22 cellular contexts compared by ENCODE assay signal in genomic region chr9:98479449-98479848, GRCh38.
A peak's percentile ranks its signal among the peaks of the same experiment; 100 is the strongest.
DNase-seq lines count a peak whose midpoint lies in the region; ATAC-seq, FAIRE-seq and TF ChIP-seq lines count a peak whose summit lies in the region.
"Had no signal": no experiment of that assay in that cellular context is flagged by ENCODE, and none has a peak within 500 bp of the region (broad histone marks: within the 10 kb centered on the region; RNA-seq: fewer than 3 reads in every experiment).

No MANE protein-coding gene starts in this region.

- FAIRE-seq in A549 (lab: Jason Lieb, UNC) = no peak
- FAIRE-seq: A204.1, D721Med, GM12878, H54 had no signal

- H2AFZ ChIP-seq in neuronal stem cell (ENCODE audit: low read length) = no peak overlapping the region

- no peaks in the 10 kb centered on the region for H3K79me1 ChIP-seq in neuronal stem cell (ENCODE audit: low read depth, low read length)

- no peak for TF ChIP-seq RAD21 in A549 (conservative IDR thresholded peaks at IDR 0.05 in 1 of 2, IDR thresholded peaks at IDR 0.05 in 1 of 2)

- TF ChIP-seq POLR2A in A549 (IDR thresholded peaks at IDR 0.05; ENCODE audit: low read length) = no peak

- peaks cover 29% of the 10 kb centered on the region for H3K4me1 ChIP-seq in A549
- peaks cover 24% of the 10 kb centered on the region for H3K4me1 ChIP-seq in RWPE2 (ENCODE audit: insufficient read depth, poor library complexity, severe bottlenecking)
- H3K4me1 ChIP-seq in neuronal stem cell (ENCODE audit: control insufficient read depth in 2 of 2, insufficient read depth in 1 of 2, low read depth in 1 of 2, low read length in 2 of 2) = peaks cover 0 to 9% of the 10 kb centered on the region in 2 donors
- H3K4me1 ChIP-seq: BE2C, HAP-1 had no signal

- CTCF ChIA-PET in A549 (lab: Yijun Ruan, JAX) = interaction anchor here (0.7 to 1.2 kb wide), 4 partner anchors 9 to 343 kb away, joined by 3 read pairs; no protein-coding TSS in a partner anchor

- no peak overlapping the region for H3K14ac ChIP-seq in neuronal stem cell (ENCODE audit: low read length)

- H3K4ac ChIP-seq in neuronal stem cell (ENCODE audit: low read length) = no peak overlapping the region

- TF ChIP-seq CTCF in A549 (IDR thresholded peaks at IDR 0.05) (no peak), RWPE2 (IDR thresholded peaks at IDR 0.05; ENCODE audit: poor library complexity, severe bottlenecking) (no peak)

- POLR2A ChIA-PET in A549 (lab: Yijun Ruan, JAX) = no interaction called here

- H3K18ac ChIP-seq in neuronal stem cell (ENCODE audit: low read length) = no peak overlapping the region

- no peak; a peak in 1 of 6 replicates for ATAC-seq in A549
- no peak for ATAC-seq in RWPE2 (ENCODE audit: low read depth)
- no peak for ATAC-seq in GM18867 (IDR thresholded peaks at IDR 0.05; ENCODE audit: unreplicated experiment)
- ATAC-seq: GM12878 had no signal

- H3K36me3 ChIP-seq in RWPE2 (ENCODE audit: low read depth) (no peaks in the 10 kb centered on the region), neuronal stem cell (replicated peaks in 1 of 2; ENCODE audit: control insufficient read depth in 2 of 2, insufficient read depth in 2 of 2, low read length in 2 of 2) (no peaks in the 10 kb centered on the region)
- H3K36me3 ChIP-seq: BE2C; BLaER1 treated with 17β-estradiol and CSF1 and Interleukin-3, amounts not matched to agents 10 nM and 100 nM; HAP-1 had no signal

- H3K4me3 ChIP-seq in A549 (no peak overlapping the region), RWPE2 (ENCODE audit: severe bottlenecking) (no peak overlapping the region), neuronal stem cell (ENCODE audit: low read length in 2 of 2) (no peak overlapping the region)
- H3K4me3 ChIP-seq: BLaER1 treated with 17β-estradiol and CSF1 and Interleukin-3, amounts not matched to agents 10 nM and 100 nM; GM12878; HAP-1 had no signal

- no peaks in the 10 kb centered on the region for H3K27me3 ChIP-seq in RWPE2 (ENCODE audit: insufficient read depth, poor library complexity, severe bottlenecking)
- H3K27me3 ChIP-seq in neuronal stem cell (ENCODE audit: control insufficient read depth in 3 of 3, insufficient read depth in 3 of 3, low read depth in 1 of 3, low read length in 3 of 3) = no peaks in the 10 kb centered on the region
- H3K27me3 ChIP-seq: BLaER1 treated with 17β-estradiol and CSF1 and Interleukin-3, amounts not matched to agents 10 nM and 100 nM had no signal

- no peak overlapping the region for H3K9ac ChIP-seq in neuronal stem cell (ENCODE audit: low read depth, low read length, poor library complexity)
- H3K9ac ChIP-seq: BLaER1 treated with 17β-estradiol and CSF1 and Interleukin-3, amounts not matched to agents 10 nM and 100 nM had no signal

- peak overlapping the region; percentile 60 for H4K91ac ChIP-seq in neuronal stem cell (ENCODE audit: low read depth, low read length, poor library complexity)

- DNase-seq in A549 (ENCODE audit: low read depth in 1 of 2, low spot score in 1 of 2) = peak in 1 of 2 experiments; percentile 7
- DNase-seq in RWPE2 (ENCODE audit: low spot score) = no peak
- DNase-seq in neuronal stem cell (ENCODE audit: low spot score) = no peak
- no peak for DNase-seq in SIG-M5 treated with dmso at 0.1 percent for 504 hours (lab: John Stamatoyannopoulos, UW; ENCODE audit: unreplicated experiment)
- no peak for DNase-seq in LoVo (ENCODE audit: low spot score)
- DNase-seq: ACHN; AML-193; BE2C; CD4-positive, alpha-beta T cell; CD8-positive, alpha-beta memory T cell; DMS 273 treated with DMSO at 0.1 percent for 48 hours; DMS79; GDM1; GOT3 had no signal

- no peak overlapping the region for H4K8ac ChIP-seq in neuronal stem cell (ENCODE audit: low read depth, low read length)

- peak overlapping the region; percentile 27 for H2BK120ac ChIP-seq in neuronal stem cell (ENCODE audit: low read depth, low read length)

- H2BK12ac ChIP-seq in neuronal stem cell (ENCODE audit: low read length) = no peak overlapping the region

- H3K9me3 ChIP-seq in A549 (no peaks in the 10 kb centered on the region), RWPE2 (ENCODE audit: severe bottlenecking) (no peaks in the 10 kb centered on the region), neuronal stem cell (replicated peaks in 1 of 2; ENCODE audit: control insufficient read depth in 2 of 2, insufficient read depth in 1 of 2, low read depth in 1 of 2, low read length in 2 of 2) (no peaks in the 10 kb centered on the region)
- H3K9me3 ChIP-seq: BE2C; BLaER1 treated with 17β-estradiol and CSF1 and Interleukin-3, amounts not matched to agents 10 nM and 100 nM; HAP-1 had no signal

- no peak overlapping the region for H2BK5ac ChIP-seq in neuronal stem cell (ENCODE audit: low read length)

- no peak overlapping the region for H3K23ac ChIP-seq in neuronal stem cell (ENCODE audit: low read depth, low read length, poor library complexity)

- peak overlapping the region; percentile 12 for H2BK15ac ChIP-seq in neuronal stem cell (ENCODE audit: low read length)

- TF ChIP-seq EP300 in A549 (IDR thresholded peaks at IDR 0.05) = no peak

- H2AK5ac ChIP-seq in neuronal stem cell (ENCODE audit: low read depth, low read length) = peak overlapping the region; percentile 14

- H3K4me2 ChIP-seq in A549 (peak overlapping the region; percentile 50), neuronal stem cell (ENCODE audit: insufficient read depth, low read length, poor library complexity, severe bottlenecking) (no peak overlapping the region)
- H3K4me2 ChIP-seq: BLaER1 treated with 17β-estradiol and CSF1 and Interleukin-3, amounts not matched to agents 10 nM and 100 nM had no signal

- WGBS in A549 (ENCODE audit: missing lambda C conversion rate) = 66% methylated on average over 8 of the region's 8 CpGs
- WGBS in neuronal stem cell (ENCODE audit: extremely low coverage in 2 of 2, insufficient read length in 2 of 2, insufficient replicate concordance in 1 of 2), 2 donors = no CpG with 5 or more reads among the region's 8 CpGs

- H3K27ac ChIP-seq in A549 (peak overlapping the region; percentile 69 to 85), RWPE2 (ENCODE audit: poor library complexity, severe bottlenecking) (peak overlapping the region; percentile 52), neuronal stem cell (replicated peaks; ENCODE audit: low read length) (no peak overlapping the region)
- H3K27ac ChIP-seq: 22Rv1; BLaER1 treated with 17β-estradiol and CSF1 and Interleukin-3, amounts not matched to agents 10 nM and 100 nM had no signal

TF ChIP-seq in A549, 52 proteins besides CTCF, POLR2A, EP300 and RAD21:
- TF ChIP-seq ZFP36 (IDR thresholded peaks at IDR 0.05; ENCODE audit: borderline replicate concordance, partially characterized antibody) (no peak), BHLHE40 (IDR thresholded peaks at IDR 0.05; ENCODE audit: low read depth, low read length) (no peak), MAFK (IDR thresholded peaks at IDR 0.05; ENCODE audit: partially characterized antibody) (no peak), SREBF2 (IDR thresholded peaks at IDR 0.05) (no peak), FOXS1 (CRISPR knock-in tag; IDR thresholded peaks at IDR 0.05) (no peak)
